ENCODE assay signal across 19 cellular contexts in the genomic region with DNA sequence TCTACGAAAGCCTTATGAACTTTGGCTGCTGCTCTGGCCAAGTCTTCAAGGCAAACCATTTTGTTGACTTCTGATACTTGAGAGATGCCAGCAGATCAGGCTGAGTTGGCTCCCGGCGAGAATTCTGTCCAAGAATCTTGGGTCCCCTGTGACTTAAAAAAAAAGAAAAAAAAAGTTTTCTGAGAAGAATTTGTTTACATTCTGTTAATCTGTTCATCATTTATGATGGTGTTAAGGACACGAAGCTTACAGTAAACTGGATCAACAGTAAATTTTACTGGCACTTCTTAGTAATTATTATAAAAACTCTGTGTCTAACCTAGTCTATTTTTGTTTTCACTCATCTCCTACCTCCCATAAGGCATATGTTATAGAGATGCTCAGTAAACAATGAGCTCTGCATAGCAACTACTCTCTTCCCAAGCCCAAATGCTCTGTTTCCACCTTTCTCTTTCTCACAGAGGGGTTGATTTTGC.
DNase-seq lines count a peak whose midpoint lies in the region; FAIRE-seq and TF ChIP-seq lines count a peak whose summit lies in the region.
"Had no signal": no experiment of that assay in that cellular context is flagged by ENCODE, and none has a peak within 500 bp of the region (broad histone marks: within the 10 kb centered on the region; RNA-seq: fewer than 3 reads in every experiment).

No MANE protein-coding gene starts in this region.

- H3K27ac ChIP-seq in AG04450 (ENCODE audit: low read depth, low read length) (peak overlapping the region; percentile 69), endothelial cell of umbilical vein (ENCODE audit: insufficient read depth, low read depth, low read length) (peak overlapping the region; percentile 47), mesodermal cell (ENCODE audit: low read depth, low read length, severe bottlenecking) (peak overlapping the region; percentile 85), PC-9 (no peak overlapping the region)
- H3K27ac ChIP-seq: cardiac muscle cell had no signal

- H3K9ac ChIP-seq in endothelial cell of umbilical vein (replicated peaks; ENCODE audit: extremely low read depth, insufficient read depth, low read length) = peak overlapping the region; percentile 3

- BruUV-seq in endothelial cell of umbilical vein (replicated peaks; lab: Mats Ljungman, UMichigan) (no TSS peak), PC-9 (replicated peaks; lab: Mats Ljungman, UMichigan) (no TSS peak)

- FAIRE-seq in endothelial cell of umbilical vein (lab: Jason Lieb, UNC) = no peak
- FAIRE-seq in urothelium cell line (lab: Jason Lieb, UNC) = no peak

- H3K9me3 Mint-ChIP-seq in HFFc6 = peaks cover 4% of the 10 kb centered on the region; the same call in 1 of the 2 replicates
- H3K9me3 Mint-ChIP-seq: activated T-cell treated with anti-CD3 and anti-CD28 coated beads, Interleukin-2, amount 50 U/mL, for 72 hours; T-helper 2 cell treated with Interferon-gamma antibody and Interleukin-4, amounts not matched to agents 5 μg/mL and 100 μg/mL, for 36 hours had no signal

- no peaks in the 10 kb centered on the region for H3K9me1 ChIP-seq in endothelial cell of umbilical vein (replicated peaks; ENCODE audit: control insufficient read depth, extremely low read depth, insufficient read depth, low read length)

- peaks cover 40% of the 10 kb centered on the region for H3K4me1 ChIP-seq in endothelial cell of umbilical vein (ENCODE audit: control insufficient read depth, extremely low read depth, insufficient read depth, low read length)
- H3K4me1 ChIP-seq in mesodermal cell (ENCODE audit: control insufficient read depth, insufficient read depth, low read length, poor library complexity, severe bottlenecking) = peaks cover 19% of the 10 kb centered on the region
- peaks cover 10% of the 10 kb centered on the region for H3K4me1 ChIP-seq in PC-9 (replicated peaks; ENCODE audit: insufficient read depth)

- no peak for TF ChIP-seq POLR2A in endothelial cell of umbilical vein (IDR thresholded peaks at IDR 0.05; ENCODE audit: low read depth, low read length)

- no peaks in the 10 kb centered on the region; the same call in 1 of the 2 replicates for H3F3A ChIP-seq in PC-9 (ENCODE audit: insufficient read depth, low read depth)

- no peaks in the 10 kb centered on the region for H3K27me3 Mint-ChIP-seq in HFFc6 (ENCODE audit: insufficient read depth)
- H3K27me3 Mint-ChIP-seq: activated naive CD8-positive, alpha-beta T cell had no signal

- H3K27me3 ChIP-seq in AG04450 (ENCODE audit: control insufficient read depth, insufficient read depth, low read length) = no peaks in the 10 kb centered on the region
- H3K27me3 ChIP-seq in endothelial cell of umbilical vein (ENCODE audit: control insufficient read depth in 2 of 2, insufficient read depth in 2 of 2, low read length in 2 of 2) = no peaks in the 10 kb centered on the region
- no peaks in the 10 kb centered on the region for H3K27me3 ChIP-seq in PC-9 (ENCODE audit: insufficient read depth, low read depth)
- H3K27me3 ChIP-seq: cardiac muscle cell had no signal

- H3K4me2 ChIP-seq in endothelial cell of umbilical vein (ENCODE audit: insufficient read depth, low read length) (no peak overlapping the region), PC-9 (no peak overlapping the region)

- H3K9me3 ChIP-seq in AG04450 (ENCODE audit: control insufficient read depth, insufficient read depth, low read length) = no peaks in the 10 kb centered on the region
- no peaks in the 10 kb centered on the region for H3K9me3 ChIP-seq in endothelial cell of umbilical vein (replicated peaks; ENCODE audit: control insufficient read depth, insufficient read depth, low read length)
- H3K9me3 ChIP-seq in mesodermal cell (ENCODE audit: control insufficient read depth, low read length) = no peaks in the 10 kb centered on the region
- H3K9me3 ChIP-seq in PC-9 (ENCODE audit: insufficient read depth, low read depth) = no peaks in the 10 kb centered on the region

- intact Hi-C loops in endothelial cell of umbilical vein (cut with micrococcal nuclease) (loop anchor here (1.0 kb wide), 1 partner anchor 9 kb away; no protein-coding TSS in a partner anchor), PC-9 (cut with micrococcal nuclease; ENCODE audit: unreplicated experiment) (no loop called here)

- POLR2A ChIA-PET in AG04450 (lab: Yijun Ruan, JAX) = no interaction called here
- POLR2A ChIA-PET in endothelial cell of umbilical vein (lab: Charles Lee) = interaction anchor here (1.4 kb wide), 1 partner anchor 10 kb away, joined by 3 read pairs; no protein-coding TSS in a partner anchor
- POLR2A ChIA-PET in PC-9 (lab: Charles Lee; ENCODE audit: unreplicated experiment) = interaction anchor here (0.6 kb wide), 1 partner anchor 124 kb away, joined by 3 read pairs; no protein-coding TSS in a partner anchor

- H3K4me1 Mint-ChIP-seq in HFFc6 (ENCODE audit: low read depth) = peaks cover 77% of the 10 kb centered on the region
- H3K4me1 Mint-ChIP-seq: B cell had no signal

- CTCF ChIA-PET in AG04450 (lab: Charles Lee) (interaction anchor here (1.2 kb wide), 1 partner anchor 186 kb away, joined by 3 read pairs; no protein-coding TSS in a partner anchor), endothelial cell of umbilical vein (lab: Charles Lee) (interaction anchor here (1.0 to 1.6 kb wide), 4 partner anchors 10 to 240 kb away, joined by 3 to 4 read pairs (median 4); no protein-coding TSS in a partner anchor), PC-9 (lab: Charles Lee) (interaction anchor here (0.6 kb wide), 1 partner anchor 272 kb away, joined by 3 read pairs; no protein-coding TSS in a partner anchor)

- H3K36me3 ChIP-seq in endothelial cell of umbilical vein (ENCODE audit: control insufficient read depth in 2 of 2, extremely low read depth in 1 of 2, insufficient read depth in 2 of 2, low read length in 2 of 2) (no peaks in the 10 kb centered on the region), mesodermal cell (ENCODE audit: control insufficient read depth, insufficient read depth, low read length) (no peaks in the 10 kb centered on the region), PC-9 (ENCODE audit: low read depth) (no peaks in the 10 kb centered on the region)
- H3K36me3 ChIP-seq: cardiac muscle cell had no signal

- peak overlapping the region; percentile 99 for H3K27ac Mint-ChIP-seq in HFFc6
- H3K27ac Mint-ChIP-seq: activated naive CD8-positive, alpha-beta T cell; activated T-cell treated with anti-CD3 and anti-CD28 coated beads, Interleukin-2, amount 50 U/mL, for 72 hours; B cell; T-helper 2 cell treated with Interferon-gamma antibody and Interleukin-4, amounts not matched to agents 5 μg/mL and 100 μg/mL, for 36 hours had no signal

- no peaks in the 10 kb centered on the region for H3K9me2 ChIP-seq in PC-9 (ENCODE audit: insufficient read depth)

- no peaks in the 10 kb centered on the region for H3K79me2 ChIP-seq in endothelial cell of umbilical vein (ENCODE audit: control insufficient read depth, insufficient read depth, low read length)
- H3K79me2 ChIP-seq in PC-9 (ENCODE audit: low read depth) = no peaks in the 10 kb centered on the region

- H2AFZ ChIP-seq in endothelial cell of umbilical vein (ENCODE audit: low read depth, low read length) (no peak overlapping the region), PC-9 (no peak overlapping the region)

- H3K4me3 ChIP-seq in AG04450 (ENCODE audit: low read depth, low read length) = peak overlapping the region; percentile 12; the same call in 1 of the 2 replicates
- H3K4me3 ChIP-seq in endothelial cell of umbilical vein (replicated peaks in 1 of 3; ENCODE audit: insufficient read depth in 1 of 3, low read depth in 1 of 3, low read length in 3 of 3) = no peak overlapping the region
- H3K4me3 ChIP-seq in mesodermal cell (ENCODE audit: extremely low read depth, insufficient read depth, low read length, poor library complexity, severe bottlenecking) = no peak overlapping the region
- H3K4me3 ChIP-seq in PC-9 = no peak overlapping the region
- H3K4me3 ChIP-seq: cardiac muscle cell had no signal

- TF ChIP-seq CTCF in AG04450 (IDR thresholded peaks at IDR 0.05; ENCODE audit: low read depth, low read length) (no peak), HFFc6 (IDR thresholded peaks at IDR 0.05) (no peak), endothelial cell of umbilical vein (IDR thresholded peaks at IDR 0.05; ENCODE audit: extremely low read depth in 1 of 2, insufficient read depth in 1 of 2, low read depth in 1 of 2, low read length in 2 of 2) (no peak), PC-9 (conservative IDR thresholded peaks at IDR 0.05) (no peak)

- WGBS in mesodermal cell (ENCODE audit: insufficient coverage in 2 of 2), 2 experiments = 93 to 97% methylated on average over 3 of the region's 4 CpGs

- H4K20me1 ChIP-seq in endothelial cell of umbilical vein (replicated peaks; ENCODE audit: control insufficient read depth, extremely low read depth, insufficient read depth, low read length) (no peaks in the 10 kb centered on the region), PC-9 (ENCODE audit: insufficient read depth) (no peaks in the 10 kb centered on the region)

- DNase-seq in AG04450 (ENCODE audit: low read depth, low spot score) = no peak
- DNase-seq in HFFc6 = peak; percentile 29
- no peak for DNase-seq in endothelial cell of umbilical vein (ENCODE audit: low read depth, low spot score)
- no peak for DNase-seq in urothelium cell line (ENCODE audit: low spot score)
- DNase-seq in activated T-cell treated with anti-CD3 and anti-CD28 coated beads, Interleukin-2, amount 50 U/mL, for 48 hours = no peak
- no peak for DNase-seq in PC-9
- DNase-seq in GDM1 (lab: John Stamatoyannopoulos, UW) = no peak
- DNase-seq: activated T-cell treated with anti-CD3 and anti-CD28 coated beads, Interleukin-2, amount 50 U/mL, for 72 hours; Calu3; KBM-7; NCI-H1092; NCI-H69; stimulated activated CD4-positive, alpha-beta T cell treated with anti-CD3 and anti-CD28 coated beads, Interleukin-2, amount 100 ng/mL, for 48 hours; substantia nigra had no signal

- H3K36me3 Mint-ChIP-seq in HFFc6 (ENCODE audit: low read depth) = peaks cover 30% of the 10 kb centered on the region
- H3K36me3 Mint-ChIP-seq: activated naive CD8-positive, alpha-beta T cell had no signal

- peak overlapping the region; percentile 90 for H3K4me3 Mint-ChIP-seq in HFFc6
- H3K4me3 Mint-ChIP-seq: activated naive CD8-positive, alpha-beta T cell; activated T-cell treated with anti-CD3 and anti-CD28 coated beads, Interleukin-2, amount 50 U/mL, for 72 hours; B cell; T-helper 2 cell treated with Interferon-gamma antibody and Interleukin-4, amounts not matched to agents 5 μg/mL and 100 μg/mL, for 36 hours had no signal

- dilution Hi-C loops in endothelial cell of umbilical vein (cut with MboI; ENCODE audit: extremely low pct_ligation_motif_present, low sequenced_read_pairs) = no loop called here

TF ChIP-seq in endothelial cell of umbilical vein, 7 proteins besides CTCF, POLR2A, EP300 and RAD21 (continues in another document):
- TF ChIP-seq GATA2 (IDR thresholded peaks at IDR 0.05; ENCODE audit: insufficient read depth, insufficient read length, low read depth, low read length) (no peak), FOS (IDR thresholded peaks at IDR 0.05; ENCODE audit: borderline replicate concordance, insufficient read depth, low read length) (no peak), JUN (IDR thresholded peaks at IDR 0.05; ENCODE audit: borderline replicate concordance, insufficient read depth, insufficient read length, low read depth) (no peak), MYC (IDR thresholded peaks at IDR 0.05; ENCODE audit: low read depth, low read length) (no peak)
